Comparison of ENCODE assay signal across 10 cellular contexts in genomic region chr17:66494023-66494803, GRCh38.
DNase-seq lines count a peak whose midpoint lies in the region; ATAC-seq and TF ChIP-seq lines count a peak whose summit lies in the region.
"Had no signal": no experiment of that assay in that cellular context is flagged by ENCODE, and none has a peak within 500 bp of the region (broad histone marks: within the 10 kb centered on the region; RNA-seq: fewer than 3 reads in every experiment).

No MANE protein-coding gene starts in this region.

- TF ChIP-seq CTCF in AG04450 (IDR thresholded peaks at IDR 0.05; ENCODE audit: low read depth, low read length): no peak
- no peak for TF ChIP-seq CTCF in HEK293 (tag by site-specific recombination; IDR thresholded peaks at IDR 0.05)
- TF ChIP-seq CTCF in fibroblast of villous mesenchyme (IDR thresholded peaks at IDR 0.05; ENCODE audit: insufficient read depth, low read depth, low read length): no peak

- CTCF ChIA-PET in AG04450 (lab: Charles Lee): no interaction called here
- CTCF ChIA-PET in HEK293 (lab: Yijun Ruan, JAX): interaction anchor here (0.6 to 1.1 kb wide), 3 partner anchors 9 to 250 kb away, joined by 3 read pairs; no protein-coding TSS in a partner anchor

- H3K27ac ChIP-seq in AG04450 (ENCODE audit: low read depth, low read length) (peak overlapping the region; percentile 77), HEK293 (ENCODE audit: extremely low read depth, low read depth, low read length) (no peak overlapping the region)
- H3K27ac ChIP-seq: heart left ventricle, SJCRH30 had no signal

- peak; percentile 60 for DNase-seq in AG04450 (ENCODE audit: low read depth, low spot score)
- peak; percentile 80 for DNase-seq in SW480 (ENCODE audit: low spot score)
- DNase-seq in fibroblast of villous mesenchyme (ENCODE audit: low read depth): peak; percentile 85
- no peak for DNase-seq in NCI-H2029 treated with DMSO at 0.1 percent for 48 hours (lab: John Stamatoyannopoulos, UW)
- DNase-seq in SK-N-DZ (ENCODE audit: low spot score): no peak
- no peak for DNase-seq in mucosa of gallbladder (ENCODE audit: low spot score)
- DNase-seq: heart left ventricle had no signal

- ATAC-seq in GM18517 (IDR thresholded peaks at IDR 0.05; ENCODE audit: unreplicated experiment): no peak

- H3K4me1 ChIP-seq in HEK293 (ENCODE audit: control insufficient read depth, insufficient read depth, low read length): peaks cover 11% of the 10 kb centered on the region

- H3K4me3 ChIP-seq in AG04450 (ENCODE audit: low read depth, low read length) (no peak overlapping the region), HEK293 (ENCODE audit: low read depth, low read length) (no peak overlapping the region), fibroblast of villous mesenchyme (ENCODE audit: low read depth, low read length) (no peak overlapping the region)
- H3K4me3 ChIP-seq: heart left ventricle, SJCRH30 had no signal

- H3K36me3 ChIP-seq in HEK293 (ENCODE audit: control insufficient read depth in 2 of 2, insufficient read depth in 1 of 2, low read length in 2 of 2): no peaks in the 10 kb centered on the region
- H3K36me3 ChIP-seq: heart left ventricle, SJCRH30 had no signal

- POLR2A ChIA-PET in AG04450 (lab: Yijun Ruan, JAX): interaction anchor here (0.7 kb wide), 1 partner anchor 156 kb away, joined by 4 read pairs; no protein-coding TSS in a partner anchor
- POLR2A ChIA-PET in HEK293 (lab: Yijun Ruan, JAX): no interaction called here

- no peaks in the 10 kb centered on the region for H3K27me3 ChIP-seq in AG04450 (ENCODE audit: control insufficient read depth, insufficient read depth, low read length)
- H3K27me3 ChIP-seq: heart left ventricle, SJCRH30 had no signal

- no peaks in the 10 kb centered on the region for H3K9me3 ChIP-seq in AG04450 (ENCODE audit: control insufficient read depth, insufficient read depth, low read length)
- H3K9me3 ChIP-seq in HEK293 (ENCODE audit: control insufficient read depth, insufficient read depth, low read depth, low read length): no peaks in the 10 kb centered on the region
- H3K9me3 ChIP-seq: heart left ventricle had no signal

TF ChIP-seq in HEK293, 187 proteins besides CTCF, POLR2A, EP300 and RAD21:
- no peak for TF ChIP-seq ZNF837 (tag by site-specific recombination; IDR thresholded peaks at IDR 0.05)
- no peak for TF ChIP-seq ZNF610 (tag by site-specific recombination; IDR thresholded peaks at IDR 0.05; ENCODE audit: borderline replicate concordance)
- no peak for TF ChIP-seq ZNF146 (tag by site-specific recombination; IDR thresholded peaks at IDR 0.05)
- no peak for TF ChIP-seq ZSCAN16 (tag by site-specific recombination; IDR thresholded peaks at IDR 0.05)
- TF ChIP-seq ZNF184 (tag by site-specific recombination; IDR thresholded peaks at IDR 0.05): 0 out of 2 replicates have a peak, but pooled peaks have one; percentile 30
- TF ChIP-seq EGR2 (tag by site-specific recombination; IDR thresholded peaks at IDR 0.05; ENCODE audit: low read depth): peak; percentile 72; the same call in 1 of the 2 replicates
- no peak for TF ChIP-seq ZNF404 (tag by site-specific recombination; IDR thresholded peaks at IDR 0.05)
- TF ChIP-seq ZNF324 (tag by site-specific recombination; IDR thresholded peaks at IDR 0.05): no peak
- TF ChIP-seq ZNF24 (tag by site-specific recombination; IDR thresholded peaks at IDR 0.05): no peak
- TF ChIP-seq ZBTB17 (tag by site-specific recombination; IDR thresholded peaks at IDR 0.05): peak; percentile 74
- no peak for TF ChIP-seq KLF9 (tag by site-specific recombination; IDR thresholded peaks at IDR 0.05; ENCODE audit: low read depth)
- no peak for TF ChIP-seq ZNF791 (tag by site-specific recombination; IDR thresholded peaks at IDR 0.05)
- no peak for TF ChIP-seq ZNF830 (tag by site-specific recombination; IDR thresholded peaks at IDR 0.05; ENCODE audit: low read depth)
- peak; percentile 79 for TF ChIP-seq ZFHX2 (tag by site-specific recombination; conservative IDR thresholded peaks at IDR 0.05)
- TF ChIP-seq ZNF660 (tag by site-specific recombination; IDR thresholded peaks at IDR 0.05): 0 out of 2 replicates have a peak, but pooled peaks have one; percentile 28
- TF ChIP-seq SP3 (tag by site-specific recombination; IDR thresholded peaks at IDR 0.05): 0 out of 2 replicates have a peak, but pooled peaks have one; percentile 11
- peak; percentile 30; the same call in 1 of the 2 replicates for TF ChIP-seq ZNF629 (tag by site-specific recombination; IDR thresholded peaks at IDR 0.05)
- no peak for TF ChIP-seq ZNF132 (tag by site-specific recombination; IDR thresholded peaks at IDR 0.05; ENCODE audit: borderline replicate concordance)
- no peak for TF ChIP-seq ZNF302 (tag by site-specific recombination; IDR thresholded peaks at IDR 0.05; ENCODE audit: low read depth)
- no peak for TF ChIP-seq ZNF707 (tag by site-specific recombination; IDR thresholded peaks at IDR 0.05)
- TF ChIP-seq YY2 (tag by site-specific recombination; IDR thresholded peaks at IDR 0.05): no peak
TF ChIP-seq in HEK293: peak in this region for 7.

Comparison
In these comparisons a context has a peak if more than half of its experiments do, and no peak if none do; other contexts are left out.
1. DNase-seq: peak in AG04450 (single experiment), SW480 (single experiment) and fibroblast of villous mesenchyme (single experiment); none in NCI-H2029 treated with DMSO at 0.1 percent for 48 hours (single experiment), SK-N-DZ (single experiment) and mucosa of gallbladder (single experiment).